8 cellular contexts compared by ENCODE assay signal in the genomic region with DNA sequence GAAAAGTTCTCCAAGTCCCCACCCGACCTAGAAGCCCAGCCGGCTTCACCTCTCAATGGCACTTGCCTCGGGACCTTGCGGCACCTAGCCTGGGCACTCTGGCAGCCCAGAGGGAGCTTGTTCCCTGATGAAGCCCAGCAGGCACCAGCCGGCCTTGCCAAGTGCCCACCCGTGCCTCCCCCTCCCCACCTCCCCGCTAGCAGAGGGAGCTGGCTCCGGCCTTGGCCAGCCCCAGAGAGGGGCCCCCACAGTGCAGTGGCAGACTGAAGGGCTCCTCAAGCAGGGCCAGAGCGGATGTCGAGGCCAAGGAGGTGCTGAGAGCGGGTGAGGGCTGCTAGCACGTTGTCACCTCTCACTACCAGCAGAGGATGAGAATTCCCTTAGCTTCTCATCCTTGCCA.
"Had no signal": no experiment of that assay in that cellular context is flagged by ENCODE, and none has a peak within 500 bp of the region (broad histone marks: within the 10 kb centered on the region; RNA-seq: fewer than 3 reads in every experiment).

No MANE protein-coding gene starts in this region.

- DNase-seq: GDM1, GF-D8 had no signal

- FAIRE-seq: G401.6, GM12878, GM12891, GM12892, GM18507, GM19239 had no signal

- H3K4me3 ChIP-seq: GM12878 had no signal

- ATAC-seq: GM12878 had no signal
